In genomic region chr13:91313581-91313980, GRCh38 we compare ENCODE assay signal across 8 cellular contexts. TPM values are rescaled to one million over a fixed set of nuclear protein-coding genes. Genes with fewer than 3 reads are reported as not detected.
DNase-seq lines count a peak whose midpoint lies in the region; ATAC-seq lines count a peak whose summit lies in the region.
"Had no signal": no experiment of that assay in that cellular context is flagged by ENCODE, and none has a peak within 500 bp of the region (broad histone marks: within the 10 kb centered on the region; RNA-seq: fewer than 3 reads in every experiment).

No MANE protein-coding gene starts in this region.

- peaks cover 0 to 7% (median 1%) of the 10 kb centered on the region in 3 donors for H3K27me3 Mint-ChIP-seq in immature natural killer cell (ENCODE audit: low read depth in 3 of 3)

- peak overlapping the region in 2 of 6 donors; percentile 0 to 34 for H3K27ac Mint-ChIP-seq in immature natural killer cell

- DNase-seq in immature natural killer cell = peak in 2 of 3 donors; percentile 4 to 8
- no peak for DNase-seq in DMS79 (lab: John Stamatoyannopoulos, UW)
- DNase-seq in iPS-NIHi7 (ENCODE audit: extremely low spot score) = no peak
- DNase-seq: DMS79 treated with DMSO at 0.1 percent for 48 hours had no signal

- peak; percentile 54 for ATAC-seq in GM19035 (IDR thresholded peaks at IDR 0.05; ENCODE audit: unreplicated experiment)
- peak; percentile 69 for ATAC-seq in GM21737 (IDR thresholded peaks at IDR 0.05; ENCODE audit: unreplicated experiment)
- ATAC-seq in HG03439 (IDR thresholded peaks at IDR 0.05; ENCODE audit: unreplicated experiment) = peak; percentile 68
- ATAC-seq in HG02571 (IDR thresholded peaks at IDR 0.05; ENCODE audit: unreplicated experiment) = no peak

- peak overlapping the region; percentile 54 to 66 (median 59) for H3K4me3 Mint-ChIP-seq in immature natural killer cell

- no peaks in the 10 kb centered on the region for H3K36me3 Mint-ChIP-seq in immature natural killer cell

- no peaks in the 10 kb centered on the region for H3K9me3 Mint-ChIP-seq in immature natural killer cell

- peaks cover 12 to 13% of the 10 kb centered on the region in 2 donors for H3K4me1 Mint-ChIP-seq in immature natural killer cell

RNA-seq across cellular contexts. Expression of gene MIR17HG, which starts 33.9 kb away (rescaled TPM):
- polyA plus RNA-seq in immature natural killer cell = under 1 TPM; 0.12 to 0.68 (median 0.26) TPM

Comparison
In these comparisons a context has a peak if more than half of its experiments do, and no peak if none do; other contexts are left out.
1. DNase-seq: peak in immature natural killer cell (2 of 3); none in DMS79 (single experiment) and iPS-NIHi7 (single experiment).